ENCODE assay signal across 1 cellular context in genomic region chrX:68833448-68833805, GRCh38.
TF ChIP-seq lines count a peak whose summit lies in the region.

No MANE protein-coding gene starts in this region.

TF ChIP-seq in GM23338, 12 proteins besides CTCF, POLR2A, EP300 and RAD21 (continued from another document):
- TF ChIP-seq REST (IDR thresholded peaks at IDR 0.05; ENCODE audit: unreplicated experiment), result no peak
- TF ChIP-seq POLR2AphosphoS5 (IDR thresholded peaks at IDR 0.05; ENCODE audit: low read depth), result no peak
- no peak for TF ChIP-seq JUNB (IDR thresholded peaks at IDR 0.05; ENCODE audit: unreplicated experiment)
- TF ChIP-seq STAT1 (IDR thresholded peaks at IDR 0.05; ENCODE audit: unreplicated experiment), result no peak
- no peak for TF ChIP-seq ZNF114 (CRISPR knock-in tag; IDR thresholded peaks at IDR 0.05)
- TF ChIP-seq EZH2phosphoT487 (IDR thresholded peaks at IDR 0.05; ENCODE audit: unreplicated experiment), result no peak
- no peak for TF ChIP-seq ZNF462 (CRISPR knock-in tag; IDR thresholded peaks at IDR 0.05)
- TF ChIP-seq NANOG (IDR thresholded peaks at IDR 0.05; ENCODE audit: borderline replicate concordance), result no peak
- no peak for TF ChIP-seq CREB1 (CRISPR knock-in tag; IDR thresholded peaks at IDR 0.05; ENCODE audit: low read depth)
- no peak for TF ChIP-seq ZNF331 (CRISPR knock-in tag; IDR thresholded peaks at IDR 0.05; ENCODE audit: low read depth)
- TF ChIP-seq, protein P1, sequence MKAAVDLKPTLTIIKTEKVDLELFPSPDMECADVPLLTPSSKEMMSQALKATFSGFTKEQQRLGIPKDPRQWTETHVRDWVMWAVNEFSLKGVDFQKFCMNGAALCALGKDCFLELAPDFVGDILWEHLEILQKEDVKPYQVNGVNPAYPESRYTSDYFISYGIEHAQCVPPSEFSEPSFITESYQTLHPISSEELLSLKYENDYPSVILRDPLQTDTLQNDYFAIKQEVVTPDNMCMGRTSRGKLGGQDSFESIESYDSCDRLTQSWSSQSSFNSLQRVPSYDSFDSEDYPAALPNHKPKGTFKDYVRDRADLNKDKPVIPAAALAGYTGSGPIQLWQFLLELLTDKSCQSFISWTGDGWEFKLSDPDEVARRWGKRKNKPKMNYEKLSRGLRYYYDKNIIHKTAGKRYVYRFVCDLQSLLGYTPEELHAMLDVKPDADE (IDR thresholded peaks at IDR 0.05), result no peak
